1 cellular context compared by ENCODE assay signal in genomic region chr9:113137196-113138168, GRCh38.
TF ChIP-seq lines count a peak whose summit lies in the region.

No MANE protein-coding gene starts in this region.

TF ChIP-seq in HepG2, 621 proteins besides CTCF, POLR2A, EP300 and RAD21 (continues in another document):
- TF ChIP-seq FOSL2 (CRISPR knock-in tag; IDR thresholded peaks at IDR 0.05) (0 out of 2 replicates have a peak, but pooled peaks have one; percentile 9), MATR3 (CRISPR knock-in tag; IDR thresholded peaks at IDR 0.05) (no peak), SETDB1 (CRISPR knock-in tag; IDR thresholded peaks at IDR 0.05; ENCODE audit: borderline replicate concordance) (no peak), CSRNP1 (CRISPR knock-in tag; IDR thresholded peaks at IDR 0.05) (no peak), ETS1 (CRISPR knock-in tag; IDR thresholded peaks at IDR 0.05) (no peak), ZBTB4 (CRISPR knock-in tag; IDR thresholded peaks at IDR 0.05; ENCODE audit: borderline replicate concordance) (no peak), TBX2 (CRISPR knock-in tag; IDR thresholded peaks at IDR 0.05; ENCODE audit: borderline replicate concordance) (peak; percentile 30; the same call in 1 of the 2 replicates), EEA1 (CRISPR knock-in tag; IDR thresholded peaks at IDR 0.05; ENCODE audit: borderline replicate concordance) (no peak), CEBPB (IDR thresholded peaks at IDR 0.05; ENCODE audit: borderline replicate concordance, low read depth, low read length) (peak; percentile 57; the same call in 1 of the 2 replicates), UBTF (CRISPR knock-in tag; IDR thresholded peaks at IDR 0.05) (peak; percentile 31; the same call in 1 of the 2 replicates), ZNF773 (CRISPR knock-in tag; IDR thresholded peaks at IDR 0.05; ENCODE audit: borderline replicate concordance) (no peak), KMT2A (CRISPR knock-in tag; IDR thresholded peaks at IDR 0.05) (no peak), MTA3 (CRISPR knock-in tag; IDR thresholded peaks at IDR 0.05) (no peak), GATAD1 (CRISPR knock-in tag; IDR thresholded peaks at IDR 0.05) (no peak), KAT8 (CRISPR knock-in tag; IDR thresholded peaks at IDR 0.05) (no peak), ZNF382 (CRISPR knock-in tag; IDR thresholded peaks at IDR 0.05; ENCODE audit: borderline replicate concordance) (no peak), ZNF7 (CRISPR knock-in tag; IDR thresholded peaks at IDR 0.05) (no peak), AKNA (CRISPR knock-in tag; IDR thresholded peaks at IDR 0.05; ENCODE audit: borderline replicate concordance) (no peak), MAFF (IDR thresholded peaks at IDR 0.05; ENCODE audit: low read depth, low read length) (no peak), ZBTB8A (CRISPR knock-in tag; IDR thresholded peaks at IDR 0.05; ENCODE audit: borderline replicate concordance, low read depth) (no peak), TERF1 (CRISPR knock-in tag; IDR thresholded peaks at IDR 0.05) (no peak), BRF2 (CRISPR knock-in tag; IDR thresholded peaks at IDR 0.05) (no peak), ISL2 (CRISPR knock-in tag; IDR thresholded peaks at IDR 0.05) (no peak), ZNF749 (CRISPR knock-in tag; IDR thresholded peaks at IDR 0.05; ENCODE audit: borderline replicate concordance) (no peak), MAFG (CRISPR knock-in tag; IDR thresholded peaks at IDR 0.05) (no peak), CBFB (CRISPR knock-in tag; IDR thresholded peaks at IDR 0.05) (no peak), ZNF263 (CRISPR knock-in tag; IDR thresholded peaks at IDR 0.05) (peak; percentile 53; the same call in 1 of the 2 replicates), ARID5B (CRISPR knock-in tag; IDR thresholded peaks at IDR 0.05) (peak; percentile 21; the same call in 1 of the 2 replicates), TOE1 (CRISPR knock-in tag; IDR thresholded peaks at IDR 0.05) (no peak), ZFP36 (IDR thresholded peaks at IDR 0.05; ENCODE audit: borderline replicate concordance, low read depth, low read length, partially characterized antibody) (no peak), ZNF768 (CRISPR knock-in tag; IDR thresholded peaks at IDR 0.05) (no peak)
